In the genomic region with DNA sequence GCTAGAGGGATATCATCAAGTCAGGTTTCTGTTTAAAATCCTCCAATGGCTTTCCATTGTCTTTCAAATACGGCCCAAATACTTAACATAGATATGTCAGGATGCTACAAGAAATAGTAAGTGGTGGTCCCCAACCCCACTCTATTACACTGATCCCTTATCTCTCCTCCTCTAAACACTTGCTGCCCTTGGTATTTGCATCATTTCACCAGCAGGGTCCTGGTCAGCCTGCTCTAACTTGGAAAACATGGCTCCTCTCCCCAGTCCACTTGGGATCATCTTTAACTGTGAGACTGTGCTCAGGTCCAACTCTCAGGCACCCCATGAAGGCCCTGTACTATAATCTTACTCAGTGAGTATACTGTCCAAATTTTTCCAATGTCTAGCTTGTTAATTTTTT, we compare ENCODE assay signal across 8 cellular contexts. TPM values are rescaled to one million over a fixed set of nuclear protein-coding genes. Genes with fewer than 3 reads are reported as not detected.
"Had no signal": no experiment of that assay in that cellular context is flagged by ENCODE, and none has a peak within 500 bp of the region (broad histone marks: within the 10 kb centered on the region; RNA-seq: fewer than 3 reads in every experiment).

No MANE protein-coding gene starts in this region.

- FAIRE-seq: K562 had no signal

- H3K27ac ChIP-seq: HL-60 had no signal

- H3K36me3 ChIP-seq: HAP-1 had no signal

- ATAC-seq: HCT116, K562 had no signal

- H3K9me3 ChIP-seq: HAP-1 had no signal

- H3K4me1 ChIP-seq: HAP-1 had no signal

- DNase-seq: GOT3, H7, IMR-90, KG1 had no signal

- H3K4me3 ChIP-seq: HAP-1, K562 had no signal

RNA-seq across cellular contexts. Expression of a gene that starts 53.8 kb away (rescaled TPM):
- polyA plus RNA-seq: K562 had no signal
